1 cellular context compared by ENCODE assay signal in the genomic region with DNA sequence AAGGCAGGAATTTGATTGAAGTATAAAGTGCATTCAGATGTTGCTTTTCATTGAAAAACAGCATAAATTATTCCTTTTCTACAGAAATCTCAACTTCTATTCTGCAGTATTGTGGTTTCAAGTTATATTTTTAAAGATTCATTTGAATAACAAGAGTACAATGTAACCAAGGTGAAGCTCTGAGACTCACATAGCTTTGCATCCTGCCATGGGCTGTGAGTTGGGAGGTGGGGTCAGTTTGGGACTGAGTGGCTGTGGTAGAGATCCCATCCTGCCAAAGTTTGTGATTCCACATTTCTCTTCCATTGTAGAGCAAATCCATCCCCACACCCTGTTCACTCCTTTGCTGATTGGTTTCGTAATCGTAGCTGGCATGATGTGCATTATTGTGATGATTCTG.
TF ChIP-seq lines count a peak whose summit lies in the region.

No MANE protein-coding gene starts in this region.

TF ChIP-seq in GM23338, 12 proteins besides CTCF, POLR2A, EP300 and RAD21 (continued from another document):
- TF ChIP-seq, protein P1, sequence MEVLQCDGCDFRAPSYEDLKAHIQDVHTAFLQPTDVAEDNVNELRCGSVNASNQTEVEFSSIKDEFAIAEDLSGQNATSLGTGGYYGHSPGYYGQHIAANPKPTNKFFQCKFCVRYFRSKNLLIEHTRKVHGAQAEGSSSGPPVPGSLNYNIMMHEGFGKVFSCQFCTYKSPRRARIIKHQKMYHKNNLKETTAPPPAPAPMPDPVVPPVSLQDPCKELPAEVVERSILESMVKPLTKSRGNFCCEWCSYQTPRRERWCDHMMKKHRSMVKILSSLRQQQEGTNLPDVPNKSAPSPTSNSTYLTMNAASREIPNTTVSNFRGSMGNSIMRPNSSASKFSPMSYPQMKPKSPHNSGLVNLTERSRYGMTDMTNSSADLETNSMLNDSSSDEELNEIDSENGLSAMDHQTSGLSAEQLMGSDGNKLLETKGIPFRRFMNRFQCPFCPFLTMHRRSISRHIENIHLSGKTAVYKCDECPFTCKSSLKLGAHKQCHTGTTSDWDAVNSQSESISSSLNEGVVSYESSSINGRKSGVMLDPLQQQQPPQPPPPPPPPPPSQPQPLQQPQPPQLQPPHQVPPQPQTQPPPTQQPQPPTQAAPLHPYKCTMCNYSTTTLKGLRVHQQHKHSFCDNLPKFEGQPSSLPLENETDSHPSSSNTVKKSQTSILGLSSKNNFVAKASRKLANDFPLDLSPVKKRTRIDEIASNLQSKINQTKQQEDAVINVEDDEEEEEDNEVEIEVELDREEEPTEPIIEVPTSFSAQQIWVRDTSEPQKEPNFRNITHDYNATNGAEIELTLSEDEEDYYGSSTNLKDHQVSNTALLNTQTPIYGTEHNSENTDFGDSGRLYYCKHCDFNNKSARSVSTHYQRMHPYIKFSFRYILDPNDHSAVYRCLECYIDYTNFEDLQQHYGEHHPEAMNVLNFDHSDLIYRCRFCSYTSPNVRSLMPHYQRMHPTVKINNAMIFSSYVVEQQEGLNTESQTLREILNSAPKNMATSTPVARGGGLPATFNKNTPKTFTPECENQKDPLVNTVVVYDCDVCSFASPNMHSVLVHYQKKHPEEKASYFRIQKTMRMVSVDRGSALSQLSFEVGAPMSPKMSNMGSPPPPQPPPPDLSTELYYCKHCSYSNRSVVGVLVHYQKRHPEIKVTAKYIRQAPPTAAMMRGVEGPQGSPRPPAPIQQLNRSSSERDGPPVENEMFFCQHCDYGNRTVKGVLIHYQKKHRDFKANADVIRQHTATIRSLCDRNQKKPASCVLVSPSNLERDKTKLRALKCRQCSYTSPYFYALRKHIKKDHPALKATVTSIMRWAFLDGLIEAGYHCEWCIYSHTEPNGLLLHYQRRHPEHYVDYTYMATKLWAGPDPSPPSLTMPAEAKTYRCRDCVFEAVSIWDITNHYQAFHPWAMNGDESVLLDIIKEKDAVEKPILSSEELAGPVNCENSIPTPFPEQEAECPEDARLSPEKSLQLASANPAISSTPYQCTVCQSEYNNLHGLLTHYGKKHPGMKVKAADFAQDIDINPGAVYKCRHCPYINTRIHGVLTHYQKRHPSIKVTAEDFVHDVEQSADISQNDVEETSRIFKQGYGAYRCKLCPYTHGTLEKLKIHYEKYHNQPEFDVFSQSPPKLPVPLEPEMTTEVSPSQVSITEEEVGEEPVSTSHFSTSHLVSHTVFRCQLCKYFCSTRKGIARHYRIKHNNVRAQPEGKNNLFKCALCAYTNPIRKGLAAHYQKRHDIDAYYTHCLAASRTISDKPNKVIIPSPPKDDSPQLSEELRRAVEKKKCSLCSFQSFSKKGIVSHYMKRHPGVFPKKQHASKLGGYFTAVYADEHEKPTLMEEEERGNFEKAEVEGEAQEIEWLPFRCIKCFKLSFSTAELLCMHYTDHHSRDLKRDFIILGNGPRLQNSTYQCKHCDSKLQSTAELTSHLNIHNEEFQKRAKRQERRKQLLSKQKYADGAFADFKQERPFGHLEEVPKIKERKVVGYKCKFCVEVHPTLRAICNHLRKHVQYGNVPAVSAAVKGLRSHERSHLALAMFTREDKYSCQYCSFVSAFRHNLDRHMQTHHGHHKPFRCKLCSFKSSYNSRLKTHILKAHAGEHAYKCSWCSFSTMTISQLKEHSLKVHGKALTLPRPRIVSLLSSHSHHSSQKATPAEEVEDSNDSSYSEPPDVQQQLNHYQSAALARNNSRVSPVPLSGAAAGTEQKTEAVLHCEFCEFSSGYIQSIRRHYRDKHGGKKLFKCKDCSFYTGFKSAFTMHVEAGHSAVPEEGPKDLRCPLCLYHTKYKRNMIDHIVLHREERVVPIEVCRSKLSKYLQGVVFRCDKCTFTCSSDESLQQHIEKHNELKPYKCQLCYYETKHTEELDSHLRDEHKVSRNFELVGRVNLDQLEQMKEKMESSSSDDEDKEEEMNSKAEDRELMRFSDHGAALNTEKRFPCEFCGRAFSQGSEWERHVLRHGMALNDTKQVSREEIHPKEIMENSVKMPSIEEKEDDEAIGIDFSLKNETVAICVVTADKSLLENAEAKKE (CRISPR knock-in tag; IDR thresholded peaks at IDR 0.05): no peak
- TF ChIP-seq EZH2phosphoT487 (IDR thresholded peaks at IDR 0.05; ENCODE audit: unreplicated experiment) (no peak), CREB1 (CRISPR knock-in tag; IDR thresholded peaks at IDR 0.05; ENCODE audit: low read depth) (no peak), STAT1 (IDR thresholded peaks at IDR 0.05; ENCODE audit: unreplicated experiment) (no peak), ZNF114 (CRISPR knock-in tag; IDR thresholded peaks at IDR 0.05) (no peak), ZNF331 (CRISPR knock-in tag; IDR thresholded peaks at IDR 0.05; ENCODE audit: low read depth) (no peak), JUNB (IDR thresholded peaks at IDR 0.05; ENCODE audit: unreplicated experiment) (no peak), NANOG (IDR thresholded peaks at IDR 0.05; ENCODE audit: borderline replicate concordance) (no peak)
- TF ChIP-seq, protein P2, sequence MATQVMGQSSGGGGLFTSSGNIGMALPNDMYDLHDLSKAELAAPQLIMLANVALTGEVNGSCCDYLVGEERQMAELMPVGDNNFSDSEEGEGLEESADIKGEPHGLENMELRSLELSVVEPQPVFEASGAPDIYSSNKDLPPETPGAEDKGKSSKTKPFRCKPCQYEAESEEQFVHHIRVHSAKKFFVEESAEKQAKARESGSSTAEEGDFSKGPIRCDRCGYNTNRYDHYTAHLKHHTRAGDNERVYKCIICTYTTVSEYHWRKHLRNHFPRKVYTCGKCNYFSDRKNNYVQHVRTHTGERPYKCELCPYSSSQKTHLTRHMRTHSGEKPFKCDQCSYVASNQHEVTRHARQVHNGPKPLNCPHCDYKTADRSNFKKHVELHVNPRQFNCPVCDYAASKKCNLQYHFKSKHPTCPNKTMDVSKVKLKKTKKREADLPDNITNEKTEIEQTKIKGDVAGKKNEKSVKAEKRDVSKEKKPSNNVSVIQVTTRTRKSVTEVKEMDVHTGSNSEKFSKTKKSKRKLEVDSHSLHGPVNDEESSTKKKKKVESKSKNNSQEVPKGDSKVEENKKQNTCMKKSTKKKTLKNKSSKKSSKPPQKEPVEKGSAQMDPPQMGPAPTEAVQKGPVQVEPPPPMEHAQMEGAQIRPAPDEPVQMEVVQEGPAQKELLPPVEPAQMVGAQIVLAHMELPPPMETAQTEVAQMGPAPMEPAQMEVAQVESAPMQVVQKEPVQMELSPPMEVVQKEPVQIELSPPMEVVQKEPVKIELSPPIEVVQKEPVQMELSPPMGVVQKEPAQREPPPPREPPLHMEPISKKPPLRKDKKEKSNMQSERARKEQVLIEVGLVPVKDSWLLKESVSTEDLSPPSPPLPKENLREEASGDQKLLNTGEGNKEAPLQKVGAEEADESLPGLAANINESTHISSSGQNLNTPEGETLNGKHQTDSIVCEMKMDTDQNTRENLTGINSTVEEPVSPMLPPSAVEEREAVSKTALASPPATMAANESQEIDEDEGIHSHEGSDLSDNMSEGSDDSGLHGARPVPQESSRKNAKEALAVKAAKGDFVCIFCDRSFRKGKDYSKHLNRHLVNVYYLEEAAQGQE (IDR thresholded peaks at IDR 0.05; ENCODE audit: unreplicated experiment): no peak
TF ChIP-seq in GM23338: peak in this region for 0.
